ENCODE assay signal across 1 cellular context in the genomic region with DNA sequence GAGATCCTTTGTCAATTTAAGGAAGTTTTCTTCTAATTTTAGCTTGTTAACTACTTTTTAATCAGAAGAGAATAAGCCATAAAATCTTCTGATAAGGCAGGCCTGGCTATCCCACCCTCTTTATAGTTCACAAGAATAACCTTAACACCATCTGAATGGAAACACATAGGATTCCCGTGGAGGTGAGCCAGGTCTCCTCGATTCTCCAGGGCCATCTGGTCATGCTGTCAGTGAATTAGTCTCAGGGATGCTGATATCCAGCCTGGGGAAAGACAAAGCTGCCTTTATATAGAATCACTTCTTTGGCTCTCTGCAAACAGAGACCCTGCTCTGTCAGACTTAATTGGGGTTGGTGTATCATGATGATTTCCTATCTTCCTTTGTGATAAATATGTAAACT.
TF ChIP-seq lines count a peak whose summit lies in the region.

No MANE protein-coding gene starts in this region.

TF ChIP-seq in HCT116, 20 proteins besides CTCF, POLR2A, EP300 and RAD21 (continued from another document):
- TF ChIP-seq, protein P1, sequence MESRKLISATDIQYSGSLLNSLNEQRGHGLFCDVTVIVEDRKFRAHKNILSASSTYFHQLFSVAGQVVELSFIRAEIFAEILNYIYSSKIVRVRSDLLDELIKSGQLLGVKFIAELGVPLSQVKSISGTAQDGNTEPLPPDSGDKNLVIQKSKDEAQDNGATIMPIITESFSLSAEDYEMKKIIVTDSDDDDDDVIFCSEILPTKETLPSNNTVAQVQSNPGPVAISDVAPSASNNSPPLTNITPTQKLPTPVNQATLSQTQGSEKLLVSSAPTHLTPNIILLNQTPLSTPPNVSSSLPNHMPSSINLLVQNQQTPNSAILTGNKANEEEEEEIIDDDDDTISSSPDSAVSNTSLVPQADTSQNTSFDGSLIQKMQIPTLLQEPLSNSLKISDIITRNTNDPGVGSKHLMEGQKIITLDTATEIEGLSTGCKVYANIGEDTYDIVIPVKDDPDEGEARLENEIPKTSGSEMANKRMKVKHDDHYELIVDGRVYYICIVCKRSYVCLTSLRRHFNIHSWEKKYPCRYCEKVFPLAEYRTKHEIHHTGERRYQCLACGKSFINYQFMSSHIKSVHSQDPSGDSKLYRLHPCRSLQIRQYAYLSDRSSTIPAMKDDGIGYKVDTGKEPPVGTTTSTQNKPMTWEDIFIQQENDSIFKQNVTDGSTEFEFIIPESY (IDR thresholded peaks at IDR 0.05; ENCODE audit: extremely low read depth, insufficient replicate concordance, low read length): no peak
- TF ChIP-seq, protein P2, sequence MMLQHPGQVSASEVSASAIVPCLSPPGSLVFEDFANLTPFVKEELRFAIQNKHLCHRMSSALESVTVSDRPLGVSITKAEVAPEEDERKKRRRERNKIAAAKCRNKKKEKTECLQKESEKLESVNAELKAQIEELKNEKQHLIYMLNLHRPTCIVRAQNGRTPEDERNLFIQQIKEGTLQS (IDR thresholded peaks at IDR 0.05): no peak
- TF ChIP-seq EZH2 (IDR thresholded peaks at IDR 0.05) (no peak), ZNF274 (IDR thresholded peaks at IDR 0.05; ENCODE audit: low read depth, low read length) (no peak), CBX3 (IDR thresholded peaks at IDR 0.05; ENCODE audit: low read depth) (no peak), ZFX (IDR thresholded peaks at IDR 0.05) (no peak), FOSL1 (IDR thresholded peaks at IDR 0.05; ENCODE audit: low read depth) (no peak), JUND (IDR thresholded peaks at IDR 0.05) (no peak), TCF7L2 (IDR thresholded peaks at IDR 0.05; ENCODE audit: borderline replicate concordance, extremely low read depth, insufficient read depth, insufficient read length) (no peak)
- TF ChIP-seq, protein P3, sequence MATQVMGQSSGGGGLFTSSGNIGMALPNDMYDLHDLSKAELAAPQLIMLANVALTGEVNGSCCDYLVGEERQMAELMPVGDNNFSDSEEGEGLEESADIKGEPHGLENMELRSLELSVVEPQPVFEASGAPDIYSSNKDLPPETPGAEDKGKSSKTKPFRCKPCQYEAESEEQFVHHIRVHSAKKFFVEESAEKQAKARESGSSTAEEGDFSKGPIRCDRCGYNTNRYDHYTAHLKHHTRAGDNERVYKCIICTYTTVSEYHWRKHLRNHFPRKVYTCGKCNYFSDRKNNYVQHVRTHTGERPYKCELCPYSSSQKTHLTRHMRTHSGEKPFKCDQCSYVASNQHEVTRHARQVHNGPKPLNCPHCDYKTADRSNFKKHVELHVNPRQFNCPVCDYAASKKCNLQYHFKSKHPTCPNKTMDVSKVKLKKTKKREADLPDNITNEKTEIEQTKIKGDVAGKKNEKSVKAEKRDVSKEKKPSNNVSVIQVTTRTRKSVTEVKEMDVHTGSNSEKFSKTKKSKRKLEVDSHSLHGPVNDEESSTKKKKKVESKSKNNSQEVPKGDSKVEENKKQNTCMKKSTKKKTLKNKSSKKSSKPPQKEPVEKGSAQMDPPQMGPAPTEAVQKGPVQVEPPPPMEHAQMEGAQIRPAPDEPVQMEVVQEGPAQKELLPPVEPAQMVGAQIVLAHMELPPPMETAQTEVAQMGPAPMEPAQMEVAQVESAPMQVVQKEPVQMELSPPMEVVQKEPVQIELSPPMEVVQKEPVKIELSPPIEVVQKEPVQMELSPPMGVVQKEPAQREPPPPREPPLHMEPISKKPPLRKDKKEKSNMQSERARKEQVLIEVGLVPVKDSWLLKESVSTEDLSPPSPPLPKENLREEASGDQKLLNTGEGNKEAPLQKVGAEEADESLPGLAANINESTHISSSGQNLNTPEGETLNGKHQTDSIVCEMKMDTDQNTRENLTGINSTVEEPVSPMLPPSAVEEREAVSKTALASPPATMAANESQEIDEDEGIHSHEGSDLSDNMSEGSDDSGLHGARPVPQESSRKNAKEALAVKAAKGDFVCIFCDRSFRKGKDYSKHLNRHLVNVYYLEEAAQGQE (IDR thresholded peaks at IDR 0.05; ENCODE audit: low read depth): no peak
